Comparison of ENCODE assay signal across 8 cellular contexts in the genomic region with DNA sequence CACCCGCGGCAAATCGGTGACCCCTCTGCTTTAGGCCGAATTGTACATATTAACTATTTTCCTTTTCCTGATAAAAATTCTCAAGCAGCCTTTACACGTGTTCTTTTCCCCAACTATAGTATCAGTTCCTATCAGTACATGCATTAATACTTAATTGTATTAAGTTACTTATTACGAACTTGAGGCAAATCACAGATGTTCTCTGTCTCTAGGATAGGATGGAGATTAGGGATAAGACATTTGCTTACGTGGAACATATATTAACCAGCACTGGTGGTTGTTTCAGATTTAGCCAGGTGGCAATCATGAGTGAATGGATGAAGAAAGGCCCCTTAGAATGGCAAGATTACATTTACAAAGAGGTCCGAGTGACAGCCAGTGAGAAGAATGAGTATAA. TPM values are rescaled to one million over a fixed set of nuclear protein-coding genes. Genes with fewer than 3 reads are reported as not detected.
DNase-seq lines count a peak whose midpoint lies in the region; ATAC-seq and TF ChIP-seq lines count a peak whose summit lies in the region.

No MANE protein-coding gene starts in this region.

- intact Hi-C loops in body of pancreas (cut with DNase I), result no loop called here

- TF ChIP-seq CTCF in 22Rv1 (IDR thresholded peaks at IDR 0.05), result no peak
- TF ChIP-seq CTCF in body of pancreas (IDR thresholded peaks at IDR 0.05), result no peak

- H3K27ac ChIP-seq in 22Rv1, result peak overlapping the region; percentile 51
- H3K27ac ChIP-seq in body of pancreas, result no peak overlapping the region
- no peak overlapping the region for H3K27ac ChIP-seq in mucosa of rectum (ENCODE audit: low read depth in 2 of 2, low read length in 2 of 2)

- no peaks in the 10 kb centered on the region for H3K27me3 ChIP-seq in body of pancreas
- no peaks in the 10 kb centered on the region for H3K27me3 ChIP-seq in mucosa of rectum (ENCODE audit: control insufficient read depth in 2 of 2, insufficient read depth in 2 of 2, low read length in 2 of 2)

- peaks cover 0 to 2% of the 10 kb centered on the region in 2 donors for H3K36me3 ChIP-seq in body of pancreas (replicated peaks in 1 of 2; ENCODE audit: insufficient read depth in 1 of 2, low read depth in 2 of 2)
- H3K36me3 ChIP-seq in mucosa of rectum (ENCODE audit: control insufficient read depth in 2 of 2, insufficient read depth in 2 of 2, low read length in 2 of 2), result peaks cover 4 to 5% of the 10 kb centered on the region in 2 donors

- H3K4me3 ChIP-seq in body of pancreas (peak overlapping the region; percentile 6 to 36), mucosa of rectum (ENCODE audit: low read length in 2 of 2) (peak overlapping the region; percentile 70 to 99)

- peak; percentile 8 for ATAC-seq in HG03108 (IDR thresholded peaks at IDR 0.05; ENCODE audit: unreplicated experiment)
- ATAC-seq in body of pancreas, result no peak
- ATAC-seq in HG02840 (IDR thresholded peaks at IDR 0.05; ENCODE audit: low FRiP score, unreplicated experiment), result no peak

- 6 to 9% methylated on average over 8 of the region's 8 CpGs for WGBS in body of pancreas, 2 donors

- H3K4me1 ChIP-seq in body of pancreas, result peaks cover 7% of the 10 kb centered on the region
- H3K4me1 ChIP-seq in mucosa of rectum (ENCODE audit: control insufficient read depth in 2 of 2, insufficient read depth in 2 of 2, low read length in 2 of 2), result peaks cover 4 to 6% of the 10 kb centered on the region in 2 donors

- no peaks in the 10 kb centered on the region for H3K9me3 ChIP-seq in body of pancreas
- no peaks in the 10 kb centered on the region for H3K9me3 ChIP-seq in mucosa of rectum (ENCODE audit: control insufficient read depth in 2 of 2, low read length in 2 of 2)

- DNase-seq in body of pancreas (no peak), NCI-H2196 (lab: John Stamatoyannopoulos, UW; ENCODE audit: unreplicated experiment) (no peak), middle frontal gyrus (ENCODE audit: extremely low spot score, low spot score) (no peak), NCI-H2107 treated with DMSO at 0.1 percent for 48 hours (lab: John Stamatoyannopoulos, UW; ENCODE audit: unreplicated experiment) (no peak)

- H3K9ac ChIP-seq in mucosa of rectum (ENCODE audit: low read depth in 1 of 2, low read length in 2 of 2), result peak overlapping the region; percentile 72 to 82

- TF ChIP-seq POLR2A in body of pancreas (IDR thresholded peaks at IDR 0.05), result no peak

RNA-seq across cellular contexts. Expression of gene GEMIN6, which starts 0.7 kb away (rescaled TPM):
- total RNA-seq in body of pancreas, result 1 to 10 TPM in 1 of 2 donors, under 1 TPM in 1; 0.33 to 1.8 TPM

RNA-seq across cellular contexts. Expression of gene SRSF7, which starts 27.5 kb away (rescaled TPM):
- total RNA-seq in body of pancreas, result 10 to 100 TPM; 55.8 to 68.2 TPM
